Comparison of ENCODE assay signal across 28 cellular contexts in the genomic region with DNA sequence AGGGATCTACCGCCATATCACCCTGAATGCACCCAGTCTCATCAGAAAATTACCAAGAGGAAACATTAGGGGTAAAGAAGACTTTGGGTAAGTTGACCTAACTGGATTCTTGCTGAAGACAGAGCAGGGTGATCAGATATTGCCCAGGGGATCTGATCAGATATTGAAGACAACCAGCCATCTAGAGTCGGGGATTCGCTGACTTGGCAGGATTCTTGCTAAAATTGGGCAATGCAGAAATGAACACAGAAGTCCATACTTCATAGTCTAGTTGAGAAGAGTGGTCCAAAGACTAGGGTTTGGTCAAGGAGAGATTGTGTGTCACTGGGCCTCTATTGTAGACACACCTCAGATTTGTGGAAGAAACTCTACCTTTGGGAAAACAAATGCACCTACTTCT.
"Had no signal": no experiment of that assay in that cellular context is flagged by ENCODE, and none has a peak within 500 bp of the region (broad histone marks: within the 10 kb centered on the region; RNA-seq: fewer than 3 reads in every experiment).

No MANE protein-coding gene starts in this region.

- DNase-seq: colonic mucosa; cortex of kidney; effector CD8-positive, alpha-beta T cell; effector memory CD8-positive, alpha-beta T cell; endodermal cell; erythroblast; esophagus squamous epithelium; foreskin fibroblast; foreskin melanocyte; gastrocnemius medialis; glutamatergic neuron; head of caudate nucleus; heart right ventricle; hippocampal formation; left cardiac atrium; left lung; left ventricle myocardium superior; lower lobe of right lung; mesenchymal stem cell; mucosa of descending colon; naive B cell had no signal

- H3K4me3 ChIP-seq: colonic mucosa, esophagus squamous epithelium, gastrocnemius medialis, heart right ventricle, left lung, lower lobe of right lung, mucosa of descending colon had no signal

- FAIRE-seq: endometrium, islet of Langerhans, keratinocyte had no signal

- ATAC-seq: effector memory CD8-positive, alpha-beta T cell; esophagus mucosa; gastrocnemius medialis; heart right ventricle; left cardiac atrium; left lung; left ventricle myocardium superior; lower lobe of right lung; mucosa of descending colon had no signal

- H3K36me3 ChIP-seq: colonic mucosa, esophagus squamous epithelium, gastrocnemius medialis, heart right ventricle, left lung, lower lobe of right lung had no signal

- H3K36me3 Mint-ChIP-seq: mesothelial cell of epicardium, naive B cell had no signal

- H3K27me3 ChIP-seq: colonic mucosa, esophagus squamous epithelium, gastrocnemius medialis had no signal

- H3K4me1 Mint-ChIP-seq: mesothelial cell of epicardium, naive B cell had no signal

- H3K9me3 ChIP-seq: colonic mucosa, esophagus squamous epithelium, gastrocnemius medialis, heart right ventricle, lower lobe of right lung, mucosa of descending colon had no signal

- H3K27ac ChIP-seq: colonic mucosa, epithelial cell of prostate, gastrocnemius medialis, heart right ventricle, left lung, lower lobe of right lung had no signal

- H3K4me3 Mint-ChIP-seq: dendritic cell treated with granulocyte-macrophage colony-stimulating factor and Interleukin-4, amounts not matched to agents 40 ng/mL and 50 ng/mL, for 4 days; effector memory CD8-positive, alpha-beta T cell; endodermal cell; mesothelial cell of epicardium; naive B cell had no signal

- H3K27me3 Mint-ChIP-seq: dendritic cell treated with granulocyte-macrophage colony-stimulating factor and Interleukin-4, amounts not matched to agents 40 ng/mL and 50 ng/mL, for 4 days; effector memory CD8-positive, alpha-beta T cell had no signal

- H3K27ac Mint-ChIP-seq: dendritic cell treated with granulocyte-macrophage colony-stimulating factor and Interleukin-4, amounts not matched to agents 40 ng/mL and 50 ng/mL, for 4 days; effector memory CD8-positive, alpha-beta T cell; endodermal cell; mesothelial cell of epicardium had no signal

- H3K4me1 ChIP-seq: colonic mucosa, gastrocnemius medialis, heart right ventricle, left lung, lower lobe of right lung had no signal
